In the genomic region with DNA sequence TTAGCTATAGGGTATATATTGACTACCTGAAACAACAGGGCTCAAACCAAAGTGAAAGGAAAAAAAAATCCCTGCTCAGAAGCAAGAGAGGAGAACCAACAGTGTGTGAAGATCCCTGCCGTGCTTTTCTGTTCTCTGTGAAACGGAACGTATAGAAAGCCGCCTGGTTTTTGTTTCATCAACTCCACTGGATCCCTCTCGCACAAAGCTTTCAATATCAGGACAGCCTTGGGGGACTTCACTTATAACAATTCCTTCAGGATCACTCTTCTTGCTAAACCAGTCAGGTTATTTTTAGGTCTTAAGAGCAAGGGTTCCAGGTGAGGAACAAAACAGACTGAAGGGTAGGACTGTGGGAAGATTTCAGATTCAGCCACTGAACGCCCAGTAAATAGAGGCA, we compare ENCODE assay signal across 13 cellular contexts.
DNase-seq lines count a peak whose midpoint lies in the region; ATAC-seq and TF ChIP-seq lines count a peak whose summit lies in the region.
"Had no signal": no experiment of that assay in that cellular context is flagged by ENCODE, and none has a peak within 500 bp of the region (broad histone marks: within the 10 kb centered on the region; RNA-seq: fewer than 3 reads in every experiment).

No MANE protein-coding gene starts in this region.

- H2AFZ ChIP-seq in ACC112 (ENCODE audit: low read length, unreplicated experiment) (peak overlapping the region; percentile 20), PC-9 (peak overlapping the region; percentile 55; the same call in 1 of the 2 replicates)

- CTCF ChIA-PET in PC-9 (lab: Charles Lee): interaction anchor here (1.1 kb wide), 1 partner anchor 360 kb away, joined by 4 read pairs; no protein-coding TSS in a partner anchor
- CTCF ChIA-PET in CD8-positive, alpha-beta memory T cell (lab: Charles Lee): no interaction called here

- BruUV-seq in PC-9 (replicated peaks; lab: Mats Ljungman, UMichigan): no TSS peak

- TF ChIP-seq CTCF in PC-9 (conservative IDR thresholded peaks at IDR 0.05): no peak

- no peak for ATAC-seq in activated naive CD8-positive, alpha-beta T cell treated with anti-CD3 and anti-CD28 coated beads, Interleukin-2, amount 50 U/mL, for 24 hours
- no peak for ATAC-seq in left colon
- ATAC-seq in HG02623 (IDR thresholded peaks at IDR 0.05; ENCODE audit: unreplicated experiment): no peak

- peaks cover 1% of the 10 kb centered on the region for H3K27me3 Mint-ChIP-seq in activated naive CD8-positive, alpha-beta T cell treated with anti-CD3 and anti-CD28 coated beads, Interleukin-2, amount 50 U/mL, for 24 hours
- H3K27me3 Mint-ChIP-seq in CD8-positive, alpha-beta memory T cell: peaks cover 0 to 2% of the 10 kb centered on the region in 2 donors
- H3K27me3 Mint-ChIP-seq: activated CD4-positive, alpha-beta T cell treated with anti-CD3 and anti-CD28 coated beads, Interleukin-2, amount 10 ng/mL, durations not matched to agents 24 days and 14 days had no signal

- H3F3A ChIP-seq in PC-9 (ENCODE audit: insufficient read depth, low read depth): no peaks in the 10 kb centered on the region

- no peaks in the 10 kb centered on the region for H3K9me3 Mint-ChIP-seq in activated naive CD8-positive, alpha-beta T cell treated with anti-CD3 and anti-CD28 coated beads, Interleukin-2, amount 50 U/mL, for 24 hours
- H3K9me3 Mint-ChIP-seq in CD8-positive, alpha-beta memory T cell: peaks cover 0 to 5% (median 0%) of the 10 kb centered on the region in 5 donors
- H3K9me3 Mint-ChIP-seq: activated CD4-positive, alpha-beta T cell treated with anti-CD3 and anti-CD28 coated beads, Interleukin-2, amount 10 ng/mL, durations not matched to agents 24 days and 14 days had no signal

- H3K36me3 ChIP-seq in ACC112 (ENCODE audit: insufficient read depth, low read length) (no peaks in the 10 kb centered on the region), PC-9 (ENCODE audit: low read depth) (no peaks in the 10 kb centered on the region), iPS-20b (ENCODE audit: insufficient read depth, low read depth, low read length) (no peaks in the 10 kb centered on the region)
- H3K36me3 ChIP-seq in CD8-positive, alpha-beta memory T cell (ENCODE audit: insufficient read depth, low read length): no peaks in the 10 kb centered on the region
- H3K36me3 ChIP-seq: MG63 had no signal

- no peak overlapping the region for H3K27ac Mint-ChIP-seq in activated naive CD8-positive, alpha-beta T cell treated with anti-CD3 and anti-CD28 coated beads, Interleukin-2, amount 50 U/mL, for 24 hours
- H3K27ac Mint-ChIP-seq in CD8-positive, alpha-beta memory T cell: no peak overlapping the region
- H3K27ac Mint-ChIP-seq: activated CD4-positive, alpha-beta T cell treated with anti-CD3 and anti-CD28 coated beads, Interleukin-2, amount 10 ng/mL, durations not matched to agents 24 days and 14 days; activated naive CD8-positive, alpha-beta T cell had no signal

- H3K79me2 ChIP-seq in ACC112 (ENCODE audit: control insufficient read depth, insufficient read depth, low read length, unreplicated experiment): no peaks in the 10 kb centered on the region
- H3K79me2 ChIP-seq in PC-9 (ENCODE audit: low read depth): no peaks in the 10 kb centered on the region

- DNase-seq in NCI-H1417 (lab: John Stamatoyannopoulos, UW) (peak; percentile 74 to 97 (median 85)), PC-9 (peak in 1 of 2 experiments; percentile 7), left colon (no peak)
- no peak for DNase-seq in activated naive CD8-positive, alpha-beta T cell treated with anti-CD3 and anti-CD28 coated beads, Interleukin-2, amount 50 U/mL, for 24 hours
- DNase-seq in CD8-positive, alpha-beta memory T cell: no peak
- DNase-seq: activated CD4-positive, alpha-beta T cell treated with anti-CD3 and anti-CD28 coated beads, Interleukin-2, amount 10 ng/mL, durations not matched to agents 24 days and 14 days; AML-193; MG63; SK-N-SH had no signal

- intact Hi-C loops in PC-9 (cut with micrococcal nuclease; ENCODE audit: unreplicated experiment) (no loop called here), left colon (cut with DNase I, micrococcal nuclease) (no loop called here)

- H3K9ac ChIP-seq in iPS-20b (ENCODE audit: low read depth, low read length): peak overlapping the region; percentile 54; the same call in 1 of the 2 replicates
- H3K9ac ChIP-seq: SK-N-SH had no signal

- H3K4me3 ChIP-seq in ACC112 (ENCODE audit: low read depth, low read length) (peak overlapping the region; percentile 29; the same call in 1 of the 2 replicates), PC-9 (no peak overlapping the region), iPS-20b (ENCODE audit: low read length) (peak overlapping the region; percentile 24; the same call in 1 of the 2 replicates)
- H3K4me3 ChIP-seq in CD8-positive, alpha-beta memory T cell (ENCODE audit: low read length): no peak overlapping the region
- H3K4me3 ChIP-seq: MG63 had no signal

- no peaks in the 10 kb centered on the region for H3K9me2 ChIP-seq in PC-9 (ENCODE audit: insufficient read depth)
- H3K9me2 ChIP-seq: SK-N-SH had no signal

- no peaks in the 10 kb centered on the region for H3K36me3 Mint-ChIP-seq in activated naive CD8-positive, alpha-beta T cell treated with anti-CD3 and anti-CD28 coated beads, Interleukin-2, amount 50 U/mL, for 24 hours (ENCODE audit: low read depth)
- no peaks in the 10 kb centered on the region for H3K36me3 Mint-ChIP-seq in CD8-positive, alpha-beta memory T cell
- H3K36me3 Mint-ChIP-seq: activated naive CD8-positive, alpha-beta T cell had no signal

- H3K27me3 ChIP-seq in ACC112 (ENCODE audit: insufficient read depth, low read length) (no peaks in the 10 kb centered on the region), PC-9 (ENCODE audit: insufficient read depth, low read depth) (no peaks in the 10 kb centered on the region), iPS-20b (ENCODE audit: insufficient read depth, low read length) (no peaks in the 10 kb centered on the region)
- H3K27me3 ChIP-seq in CD8-positive, alpha-beta memory T cell (ENCODE audit: insufficient read depth, low read length, poor library complexity, severe bottlenecking): no peaks in the 10 kb centered on the region
- H3K27me3 ChIP-seq: MG63 had no signal

- H3K4me1 ChIP-seq in ACC112 (ENCODE audit: control insufficient read depth, insufficient read depth, low read length, unreplicated experiment) (peaks cover 12% of the 10 kb centered on the region), PC-9 (replicated peaks; ENCODE audit: insufficient read depth) (peaks cover 20% of the 10 kb centered on the region; the same call in 1 of the 2 replicates), iPS-20b (ENCODE audit: insufficient read depth, low read length) (peaks cover 12% of the 10 kb centered on the region; the same call in 1 of the 2 replicates)
- no peaks in the 10 kb centered on the region for H3K4me1 ChIP-seq in CD8-positive, alpha-beta memory T cell (ENCODE audit: insufficient read depth, low read length)

- H3K27ac ChIP-seq in ACC112 (ENCODE audit: low read depth, low read length): no peak overlapping the region
- peak overlapping the region; percentile 4; the same call in 1 of the 2 replicates for H3K27ac ChIP-seq in PC-9
- H3K27ac ChIP-seq in iPS-20b (ENCODE audit: low read length): no peak overlapping the region
- no peak overlapping the region for H3K27ac ChIP-seq in CD8-positive, alpha-beta memory T cell (ENCODE audit: low read depth, low read length)

- no peaks in the 10 kb centered on the region for H4K20me1 ChIP-seq in PC-9 (ENCODE audit: insufficient read depth)

- no peaks in the 10 kb centered on the region for H3K9me3 ChIP-seq in PC-9 (ENCODE audit: insufficient read depth, low read depth)
- no peaks in the 10 kb centered on the region for H3K9me3 ChIP-seq in iPS-20b (ENCODE audit: insufficient read depth, low read depth, low read length)
- H3K9me3 ChIP-seq in CD8-positive, alpha-beta memory T cell (ENCODE audit: low read length): no peaks in the 10 kb centered on the region
- H3K9me3 ChIP-seq: MG63, SK-N-SH had no signal

- no peak overlapping the region for H3K4me3 Mint-ChIP-seq in activated naive CD8-positive, alpha-beta T cell treated with anti-CD3 and anti-CD28 coated beads, Interleukin-2, amount 50 U/mL, for 24 hours
- no peak overlapping the region for H3K4me3 Mint-ChIP-seq in CD8-positive, alpha-beta memory T cell
- H3K4me3 Mint-ChIP-seq: activated CD4-positive, alpha-beta T cell treated with anti-CD3 and anti-CD28 coated beads, Interleukin-2, amount 10 ng/mL, durations not matched to agents 24 days and 14 days; activated naive CD8-positive, alpha-beta T cell had no signal

- POLR2A ChIA-PET in PC-9 (lab: Charles Lee; ENCODE audit: unreplicated experiment): interaction anchor here (0.6 kb wide), 1 partner anchor 143 kb away, joined by 4 read pairs; no protein-coding TSS in a partner anchor
- POLR2A ChIA-PET in CD8-positive, alpha-beta memory T cell (lab: Charles Lee): no interaction called here

- peak overlapping the region; percentile 50 for H3K4me2 ChIP-seq in PC-9
- H3K4me2 ChIP-seq: SK-N-SH had no signal

- H3K4me1 Mint-ChIP-seq in activated naive CD8-positive, alpha-beta T cell treated with anti-CD3 and anti-CD28 coated beads, Interleukin-2, amount 50 U/mL, for 24 hours: peaks cover 3% of the 10 kb centered on the region
- H3K4me1 Mint-ChIP-seq in CD8-positive, alpha-beta memory T cell: no peaks in the 10 kb centered on the region
- H3K4me1 Mint-ChIP-seq: activated CD4-positive, alpha-beta T cell treated with anti-CD3 and anti-CD28 coated beads, Interleukin-2, amount 10 ng/mL, durations not matched to agents 24 days and 14 days had no signal

Comparison
In these comparisons a context has a peak if more than half of its experiments do, and no peak if none do; other contexts are left out.
1. H3K4me3 ChIP-seq: peak in ACC112 (single experiment) and iPS-20b (single experiment); none in PC-9 (single experiment) and CD8-positive, alpha-beta memory T cell (single experiment).
2. DNase-seq: peak in NCI-H1417 (3 of 3); none in activated naive CD8-positive, alpha-beta T cell treated with anti-CD3 and anti-CD28 coated beads, Interleukin-2, amount 50 U/mL, for 24 hours (single experiment), left colon (0 of 2) and CD8-positive, alpha-beta memory T cell (0 of 5).